ENCODE assay signal across 1 cellular context in the genomic region with DNA sequence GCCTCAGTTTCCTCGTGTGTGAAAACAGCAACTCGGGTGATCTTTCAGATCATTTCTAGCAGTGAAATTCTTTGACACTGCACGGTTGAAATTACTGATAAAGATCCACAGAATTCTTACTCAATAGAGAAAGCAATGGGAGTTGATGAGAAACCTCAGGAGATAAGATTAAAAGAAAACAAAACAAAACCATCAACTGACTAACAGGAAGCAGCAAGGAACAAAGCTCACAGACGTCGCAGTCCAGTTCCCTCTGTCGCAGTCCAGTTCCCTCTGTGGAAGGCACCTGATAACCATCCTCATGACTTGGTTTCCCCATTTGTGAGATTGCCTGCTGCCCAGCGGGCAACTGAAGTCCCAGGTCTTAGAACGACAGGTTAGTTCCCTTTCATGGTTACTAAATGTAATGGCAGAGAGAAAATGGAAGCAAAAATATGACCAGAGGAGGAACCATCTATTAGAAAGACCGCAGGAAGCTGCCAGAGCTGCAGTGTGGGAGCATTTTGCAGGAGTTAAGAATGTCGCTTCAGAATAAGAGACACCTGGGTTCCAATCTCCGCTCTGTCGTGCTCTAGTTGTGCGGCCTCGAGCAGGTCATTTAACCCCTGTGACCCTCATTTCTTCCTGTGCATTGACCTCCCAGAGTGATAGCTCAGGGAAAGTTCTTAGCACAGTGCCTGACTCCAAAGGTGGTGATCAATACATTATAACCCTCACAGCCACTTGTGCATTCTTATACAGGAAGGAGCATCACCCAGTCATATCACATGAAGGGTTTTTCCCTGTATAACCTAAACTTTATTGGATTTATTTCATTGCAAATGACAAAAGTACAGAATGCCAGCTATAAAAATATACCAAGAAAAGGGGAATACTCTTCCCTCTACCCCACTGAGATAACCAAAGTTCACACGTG.
TF ChIP-seq lines count a peak whose summit lies in the region.

No MANE protein-coding gene starts in this region.

TF ChIP-seq in H1, 55 proteins besides CTCF, POLR2A, EP300 and RAD21:
- TF ChIP-seq POLR2AphosphoS5 (IDR thresholded peaks at IDR 0.05; ENCODE audit: low read depth, low read length) (no peak), SIRT6 (IDR thresholded peaks at IDR 0.05; ENCODE audit: low read length) (no peak), TEAD4 (IDR thresholded peaks at IDR 0.05; ENCODE audit: low read depth, low read length) (no peak), KDM1A (IDR thresholded peaks at IDR 0.05; ENCODE audit: borderline replicate concordance, low read length) (no peak), GABPA (IDR thresholded peaks at IDR 0.05; ENCODE audit: borderline replicate concordance, insufficient read depth, low read length) (no peak), PHF8 (conservative IDR thresholded peaks at IDR 0.05; ENCODE audit: low read depth, low read length) (no peak)
